29 cellular contexts compared by ENCODE assay signal in genomic region chr12:49953146-49953545, GRCh38. TPM values are rescaled to one million over a fixed set of nuclear protein-coding genes. Genes with fewer than 3 reads are reported as not detected.
DNase-seq lines count a peak whose midpoint lies in the region; ATAC-seq, FAIRE-seq and TF ChIP-seq lines count a peak whose summit lies in the region.
"Had no signal": no experiment of that assay in that cellular context is flagged by ENCODE, and none has a peak within 500 bp of the region (broad histone marks: within the 10 kb centered on the region; RNA-seq: fewer than 3 reads in every experiment).

No MANE protein-coding gene starts in this region.

- no peak overlapping the region for H3K23ac ChIP-seq in H1 (ENCODE audit: insufficient read length)

- no peak overlapping the region for H3K27ac ChIP-seq in H1 (ENCODE audit: low read depth, low read length)
- H3K27ac ChIP-seq in left lung = no peak overlapping the region
- H3K27ac ChIP-seq in upper lobe of right lung = no peak overlapping the region
- H3K27ac ChIP-seq: PC-9 had no signal

- no peak overlapping the region for H3K14ac ChIP-seq in H1 (ENCODE audit: insufficient read length)

- no peak overlapping the region for H2BK12ac ChIP-seq in H1 (ENCODE audit: low read depth, low read length)

- peak overlapping the region in 1 of 2 donors; percentile 71 for H3K4me3 Mint-ChIP-seq in CD14-positive monocyte
- H3K4me3 Mint-ChIP-seq: CD8-positive, alpha-beta T cell had no signal

- H4K8ac ChIP-seq in H1 (ENCODE audit: extremely low read depth, insufficient read depth, low read length) = peak overlapping the region; percentile 20; the same call in 1 of the 2 replicates

- no peak overlapping the region for H3K4me2 ChIP-seq in H1 (ENCODE audit: insufficient read depth in 1 of 2, low read depth in 2 of 2, low read length in 2 of 2)
- H3K4me2 ChIP-seq: PC-9 had no signal

- H3K27me3 Mint-ChIP-seq in CD14-positive monocyte (ENCODE audit: low read depth in 3 of 3) = peaks cover 83 to 87% (median 86%) of the 10 kb centered on the region in 3 donors

- intact Hi-C loops in CD14-positive monocyte (cut with micrococcal nuclease) (no loop called here), left lung (cut with DNase I) (no loop called here), upper lobe of right lung (cut with DNase I) (no loop called here)

- H3K79me1 ChIP-seq in H1 (ENCODE audit: low read depth, low read length) = no peaks in the 10 kb centered on the region

- no peak overlapping the region for H2BK5ac ChIP-seq in H1 (ENCODE audit: low read depth, low read length)

- no peak overlapping the region for H2AK5ac ChIP-seq in H1 (ENCODE audit: low read depth, low read length)

- no peak for TF ChIP-seq CTCF in CD14-positive monocyte (IDR thresholded peaks at IDR 0.05)
- no peak for TF ChIP-seq CTCF in H1 (IDR thresholded peaks at IDR 0.05; ENCODE audit: control extremely low read depth in 1 of 3, insufficient read depth in 1 of 3, low read depth in 1 of 3, low read length in 3 of 3)
- no peak for TF ChIP-seq CTCF in left lung (IDR thresholded peaks at IDR 0.05)
- TF ChIP-seq CTCF in upper lobe of right lung (IDR thresholded peaks at IDR 0.05) = no peak

- peaks cover 43% of the 10 kb centered on the region for H3K4me1 Mint-ChIP-seq in CD14-positive monocyte

- no peak overlapping the region for H4K5ac ChIP-seq in H1 (ENCODE audit: insufficient read length, low read depth, low read length)

- no peak for TF ChIP-seq POLR2A in H1 (IDR thresholded peaks at IDR 0.05; ENCODE audit: control extremely low read depth in 1 of 2, low read depth in 2 of 2, low read length in 2 of 2)

- CTCF ChIA-PET in H1 (lab: Charles Lee; ENCODE audit: partially characterized antibody) = interaction anchor here (0.6 to 7.8 kb wide), 5 partner anchors 10 to 176 kb away, joined by 3 to 86 read pairs (median 5); no protein-coding TSS in a partner anchor

- TF ChIP-seq RAD21 in H1 (IDR thresholded peaks at IDR 0.05 in 1 of 2, conservative IDR thresholded peaks at IDR 0.05 in 1 of 2; ENCODE audit: low read depth in 2 of 2, low read length in 2 of 2) = no peak

- H2BK15ac ChIP-seq in H1 (ENCODE audit: low read length) = 0 out of 2 replicates have a peak overlapping the region, but pooled peaks have one; percentile 88

- peaks cover 0 to 5% of the 10 kb centered on the region in 2 donors for H3K36me3 Mint-ChIP-seq in CD14-positive monocyte
- H3K36me3 Mint-ChIP-seq: CD8-positive, alpha-beta T cell had no signal

- peaks cover 0 to 11% (median 0%) of the 10 kb centered on the region in 7 donors for H3K9me3 Mint-ChIP-seq in CD14-positive monocyte
- H3K9me3 Mint-ChIP-seq: CD8-positive, alpha-beta T cell had no signal

- H2AFZ ChIP-seq in H1 (ENCODE audit: low read length) = no peak overlapping the region
- H2AFZ ChIP-seq: PC-9 had no signal

- no peak overlapping the region for H3K4ac ChIP-seq in H1 (replicated peaks; ENCODE audit: insufficient read length, low read depth, low read length)

- no peak overlapping the region for H2BK20ac ChIP-seq in H1 (ENCODE audit: low read length)

- no peak for TF ChIP-seq EP300 in H1 (IDR thresholded peaks at IDR 0.05; ENCODE audit: borderline replicate concordance in 1 of 2, low read depth in 2 of 2, low read length in 2 of 2)

- FAIRE-seq in H1 (lab: Jason Lieb, UNC) = no peak
- FAIRE-seq: A204.1, GM12878, K562 had no signal

- H3K36me3 ChIP-seq in H1 (ENCODE audit: control insufficient read depth in 2 of 4, insufficient read depth in 4 of 4, low read length in 3 of 4) (no peaks in the 10 kb centered on the region), left lung (no peaks in the 10 kb centered on the region), upper lobe of right lung (no peaks in the 10 kb centered on the region)

- peak; percentile 57 for ATAC-seq in left lung
- ATAC-seq in upper lobe of right lung = peak; percentile 49
- no peak for ATAC-seq in HG03469 (IDR thresholded peaks at IDR 0.05; ENCODE audit: unreplicated experiment)
- ATAC-seq: CD8-positive, alpha-beta T cell; GM12878 had no signal

- H3K79me2 ChIP-seq in H1 (ENCODE audit: control insufficient read depth in 1 of 2, insufficient read depth in 2 of 2, low read length in 2 of 2) = no peaks in the 10 kb centered on the region

- H3K9me3 ChIP-seq in H1 (ENCODE audit: insufficient read depth in 2 of 2, low read depth in 1 of 2, low read length in 1 of 2) (no peaks in the 10 kb centered on the region), left lung (no peaks in the 10 kb centered on the region), upper lobe of right lung (no peaks in the 10 kb centered on the region)
- H3K9me3 ChIP-seq: Caco-2 had no signal

- WGBS in H1 (ENCODE audit: extremely low coverage in 1 of 2, insufficient coverage in 1 of 2, insufficient read length in 1 of 2, insufficient replicate concordance in 2 of 2, low coverage in 1 of 2, low lambda C conversion rate in 2 of 2, missing lambda C conversion rate in 1 of 2), 2 experiments = 95% methylated on average over 4 of the region's 4 CpGs; no CpG with 5 or more reads in 1 of the 2 experiments

- DNase-seq in CD14-positive monocyte (ENCODE audit: low spot score) = peak; percentile 41
- no peak for DNase-seq in H1 (ENCODE audit: low read depth in 1 of 2, low spot score in 2 of 2)
- DNase-seq in left lung = no peak
- peak; percentile 67 for DNase-seq in upper lobe of right lung
- DNase-seq in 8988T = no peak
- no peak for DNase-seq in DMS153 treated with DMSO at 0.1 percent for 48 hours (lab: John Stamatoyannopoulos, UW; ENCODE audit: unreplicated experiment)
- DNase-seq: C1 segment of cervical spinal cord; CD8-positive, alpha-beta T cell; DMS79; EL; GDM1; H7; MM.1S; NCI-H2029; NCI-H446; NCI-H526; NCI-H82; PC-9; RPMI8226; SHP77 had no signal

- H3K23me2 ChIP-seq in H1 (ENCODE audit: low read depth, low read length) = no peaks in the 10 kb centered on the region; the same call in 1 of the 2 replicates

- H3K4me1 ChIP-seq in H1 (replicated peaks in 1 of 4; ENCODE audit: control insufficient read depth in 3 of 4, insufficient read depth in 4 of 4, low read length in 3 of 4) = peaks cover 0 to 8% (median 4%) of the 10 kb centered on the region in 4 experiments; a peak in 3 of 7 replicates
- peaks cover 5 to 34% of the 10 kb centered on the region in 2 donors for H3K4me1 ChIP-seq in left lung
- H3K4me1 ChIP-seq in upper lobe of right lung = peaks cover 15% of the 10 kb centered on the region
- H3K4me1 ChIP-seq: Caco-2 had no signal

- H3K18ac ChIP-seq in H1 (ENCODE audit: extremely low read depth, low read length) = no peak overlapping the region

- no peak overlapping the region for H3K56ac ChIP-seq in H1 (replicated peaks; ENCODE audit: insufficient read length, low read depth, low read length)

- H2BK120ac ChIP-seq in H1 (replicated peaks; ENCODE audit: low read depth, low read length) = no peak overlapping the region

- H3K9ac ChIP-seq in H1 (replicated peaks in 1 of 4; ENCODE audit: extremely low read depth in 1 of 4, low read depth in 3 of 4, low read length in 3 of 4) = no peak overlapping the region

- H3K27me3 ChIP-seq in H1 (replicated peaks in 1 of 4; ENCODE audit: control insufficient read depth in 3 of 4, extremely low read depth in 1 of 4, insufficient read depth in 3 of 4, low read length in 3 of 4) (peaks cover 0 to 31% (median 21%) of the 10 kb centered on the region in 4 experiments; a peak in 6 of 7 replicates), left lung (peaks cover 25 to 79% of the 10 kb centered on the region in 2 donors), upper lobe of right lung (peaks cover 38% of the 10 kb centered on the region)

- POLR2A ChIA-PET in H1 (lab: Charles Lee; ENCODE audit: partially characterized antibody) = no interaction called here

- H3K4me3 ChIP-seq in H1 (ENCODE audit: extremely low read depth in 1 of 4, insufficient read depth in 2 of 4, low read depth in 3 of 4, low read length in 4 of 4) (no peak overlapping the region), left lung (no peak overlapping the region), upper lobe of right lung (no peak overlapping the region)
- H3K4me3 ChIP-seq: GM12878, K562, PC-9 had no signal

- no peak overlapping the region for H3K27ac Mint-ChIP-seq in CD14-positive monocyte
- H3K27ac Mint-ChIP-seq: CD8-positive, alpha-beta T cell had no signal

- H4K20me1 ChIP-seq in H1 (replicated peaks in 1 of 2; ENCODE audit: control insufficient read depth in 1 of 2, insufficient read depth in 2 of 2, low read length in 2 of 2) = no peaks in the 10 kb centered on the region

- no peak overlapping the region for H4K91ac ChIP-seq in H1 (replicated peaks; ENCODE audit: insufficient read length, low read length)

RNA-seq across cellular contexts. Expression of gene AQP2, which starts 2.6 kb away (rescaled TPM):
- not detected for polyA plus RNA-seq in CD14-positive monocyte
- total RNA-seq in H1 (2021; fragmentation: NEBNext Ultra II Directional; extraction: Animal tissue kit (Norgen Biotek cat#: 25700)) = not detected in 2 replicates
- 0.02 TPM in 1 of 2 replicates, not detected in the other for polyA plus RNA-seq in H1 (2011; rRNA removed)
- not detected for polyA plus RNA-seq in H1 (2011; cell fraction: cytosol; rRNA removed)
- 0.06 TPM for polyA plus RNA-seq in H1 (2011; cell fraction: nucleus; rRNA removed)
- polyA plus RNA-seq in H1 (2012, experiment 1 of 2) = not detected in 4 replicates
- polyA plus RNA-seq in H1 (2012, experiment 2 of 2) = not detected
- not detected for polyA plus RNA-seq in H1 (2013, experiment 1 of 2)
- polyA plus RNA-seq in H1 (2013, experiment 2 of 2) = not detected
- polyA minus RNA-seq in H1 (2011; rRNA and poly(A)+ RNA removed) = 0.05 and 0.06 TPM in 2 replicates
- polyA minus RNA-seq in H1 (2011; cell fraction: cytosol; rRNA and poly(A)+ RNA removed) = not detected
- polyA minus RNA-seq in H1 (2011; cell fraction: nucleus; rRNA and poly(A)+ RNA removed) = 0.20 TPM
- total RNA-seq in left lung = under 1 TPM in 1 of 2 donors, not detected in 1; 0.42 TPM
- not detected for total RNA-seq in upper lobe of right lung
- total RNA-seq: Caco-2; CD8-positive, alpha-beta T cell; GM12878; H7; HT1080; K562; LHCN-M2; PC-9; SK-MEL-5 had no signal
- polyA plus RNA-seq: AG04450, GM12878, K562 had no signal

RNA-seq across cellular contexts. Expression of gene AQP5, which starts 8.5 kb away (rescaled TPM):
- not detected for polyA plus RNA-seq in CD14-positive monocyte
- total RNA-seq in H1 (2021; fragmentation: NEBNext Ultra II Directional; extraction: Animal tissue kit (Norgen Biotek cat#: 25700)) = 1.7 and 2.5 TPM in 2 replicates
- 3.2 and 5.2 TPM in 2 replicates for polyA plus RNA-seq in H1 (2011; rRNA removed)
- polyA plus RNA-seq in H1 (2011; cell fraction: cytosol; rRNA removed) = 3.7 TPM
- polyA plus RNA-seq in H1 (2011; cell fraction: nucleus; rRNA removed) = 5.9 TPM
- 2.4 to 4.0 TPM (median 3.0 TPM) in 4 replicates for polyA plus RNA-seq in H1 (2012, experiment 1 of 2)
- polyA plus RNA-seq in H1 (2012, experiment 2 of 2) = 3.2 TPM
- polyA plus RNA-seq in H1 (2013, experiment 1 of 2) = 2.8 TPM
- 2.8 TPM for polyA plus RNA-seq in H1 (2013, experiment 2 of 2)
- polyA minus RNA-seq in H1 (2011; rRNA and poly(A)+ RNA removed) = 0.73 and 1.1 TPM in 2 replicates
- 3.1 TPM for polyA minus RNA-seq in H1 (2011; cell fraction: cytosol; rRNA and poly(A)+ RNA removed)
- 1.3 TPM for polyA minus RNA-seq in H1 (2011; cell fraction: nucleus; rRNA and poly(A)+ RNA removed)
- total RNA-seq in left lung = 1 to 10 TPM; 7.2 to 7.7 TPM
- 14.3 TPM for total RNA-seq in upper lobe of right lung
- total RNA-seq: Caco-2; CD8-positive, alpha-beta T cell; GM12878; HT1080; K562; SK-MEL-5 had no signal
- polyA plus RNA-seq: AG04450, GM12878, K562 had no signal

RNA-seq across cellular contexts. Expression of gene AQP6, which starts 19.6 kb away (rescaled TPM):
- polyA plus RNA-seq in CD14-positive monocyte (not detected), H1 (2011; rRNA removed) (0.03 and 0.06 TPM in 2 replicates)
- 0.17 TPM in 1 of 2 replicates, not detected in the other for total RNA-seq in H1 (2021; fragmentation: NEBNext Ultra II Directional; extraction: Animal tissue kit (Norgen Biotek cat#: 25700))
- 0.08 TPM for polyA plus RNA-seq in H1 (2011; cell fraction: cytosol; rRNA removed)
- 0.24 TPM for polyA plus RNA-seq in H1 (2011; cell fraction: nucleus; rRNA removed)
- 0.07 to 0.10 TPM (median 0.07 TPM) in 3 of 4 replicates, not detected in the other for polyA plus RNA-seq in H1 (2012, experiment 1 of 2)
- not detected for polyA plus RNA-seq in H1 (2012, experiment 2 of 2)
- polyA plus RNA-seq in H1 (2013, experiment 1 of 2) = 0.02 TPM
- 0.04 TPM for polyA plus RNA-seq in H1 (2013, experiment 2 of 2)
- polyA minus RNA-seq in H1 (2011; rRNA and poly(A)+ RNA removed) = 0.05 and 0.16 TPM in 2 replicates
- not detected for polyA minus RNA-seq in H1 (2011; cell fraction: cytosol; rRNA and poly(A)+ RNA removed)
- polyA minus RNA-seq in H1 (2011; cell fraction: nucleus; rRNA and poly(A)+ RNA removed) = not detected
- total RNA-seq in left lung (under 1 TPM in 1 of 2 donors, not detected in 1; 0.09 TPM), upper lobe of right lung (0.35 TPM)
- total RNA-seq: Caco-2; CD8-positive, alpha-beta T cell; GM12878; H7; HT1080; LHCN-M2; PC-9 had no signal
- polyA plus RNA-seq: AG04450, GM12878 had no signal

RNA-seq across cellular contexts. Expression of gene FAIM2, which starts 49.4 kb away (rescaled TPM):
- polyA plus RNA-seq in CD14-positive monocyte (not detected), H1 (2011; rRNA removed) (1.3 and 3.1 TPM in 2 replicates)
- total RNA-seq in H1 (2021; fragmentation: NEBNext Ultra II Directional; extraction: Animal tissue kit (Norgen Biotek cat#: 25700)) = 0.89 and 1.4 TPM in 2 replicates
- 1.2 TPM for polyA plus RNA-seq in H1 (2011; cell fraction: cytosol; rRNA removed)
- 3.7 TPM for polyA plus RNA-seq in H1 (2011; cell fraction: nucleus; rRNA removed)
- 0.22 to 1.3 TPM (median 0.64 TPM) in 4 replicates for polyA plus RNA-seq in H1 (2012, experiment 1 of 2)
- 0.18 TPM for polyA plus RNA-seq in H1 (2012, experiment 2 of 2)
- polyA plus RNA-seq in H1 (2013, experiment 1 of 2) = 0.39 TPM
- polyA plus RNA-seq in H1 (2013, experiment 2 of 2) = 0.33 TPM
- 1.2 and 2.2 TPM in 2 replicates for polyA minus RNA-seq in H1 (2011; rRNA and poly(A)+ RNA removed)
- polyA minus RNA-seq in H1 (2011; cell fraction: cytosol; rRNA and poly(A)+ RNA removed) = 2.2 TPM
- polyA minus RNA-seq in H1 (2011; cell fraction: nucleus; rRNA and poly(A)+ RNA removed) = 0.70 TPM
- total RNA-seq in left lung (1 to 10 TPM; 1.7 to 1.8 TPM), upper lobe of right lung (1.2 TPM)
- total RNA-seq: CD8-positive, alpha-beta T cell; GM12878; H7; HT1080; K562; PC-9; SK-MEL-5 had no signal
- polyA plus RNA-seq: GM12878 had no signal

Comparison
In these comparisons a context has a peak if more than half of its experiments do, and no peak if none do; other contexts are left out.
1. DNase-seq: peak in CD14-positive monocyte (single experiment) and upper lobe of right lung (single experiment); none in H1 (0 of 2), left lung (0 of 2), 8988T (single experiment) and DMS153 treated with DMSO at 0.1 percent for 48 hours (single experiment).